Comparison of ENCODE assay signal across 10 cellular contexts in genomic region chr18:71784777-71785176, GRCh38.
DNase-seq lines count a peak whose midpoint lies in the region; ATAC-seq and TF ChIP-seq lines count a peak whose summit lies in the region.
"Had no signal": no experiment of that assay in that cellular context is flagged by ENCODE, and none has a peak within 500 bp of the region (broad histone marks: within the 10 kb centered on the region; RNA-seq: fewer than 3 reads in every experiment).

No MANE protein-coding gene starts in this region.

- ATAC-seq in HG03103 (IDR thresholded peaks at IDR 0.05; ENCODE audit: low read depth, unreplicated experiment) (peak; percentile 90), gastroesophageal sphincter (no peak)

- no peak overlapping the region for H3K4me3 Mint-ChIP-seq in nephron progenitor cell

- no peak overlapping the region for H3K27ac Mint-ChIP-seq in nephron progenitor cell

- H3K27ac ChIP-seq in VCaP, result no peak overlapping the region
- H3K27ac ChIP-seq in gastroesophageal sphincter, result no peak overlapping the region

- no peaks in the 10 kb centered on the region for H3K4me1 ChIP-seq in gastroesophageal sphincter

- H3K9me3 Mint-ChIP-seq in nephron progenitor cell, result no peaks in the 10 kb centered on the region

- 81 to 92% methylated on average over 3 to 4 of the region's 4 CpGs for WGBS in gastroesophageal sphincter (ENCODE audit: low coverage in 1 of 2), 2 donors

- no peaks in the 10 kb centered on the region for H3K27me3 ChIP-seq in gastroesophageal sphincter

- peak; percentile 4 to 31 for DNase-seq in NCI-H524 (lab: John Stamatoyannopoulos, UW)
- no peak for DNase-seq in NCI-H524 treated with DMSO at 0.1 percent for 48 hours (lab: John Stamatoyannopoulos, UW)
- DNase-seq in nephron progenitor cell, result peak; percentile 4
- DNase-seq in mesenteric fat pad (ENCODE audit: low spot score), result no peak
- DNase-seq in posterior cingulate gyrus, result no peak
- DNase-seq: activated gamma-delta T cell; NK-92 treated with Interleukin-12 subunit alpha and Interleukin-12 subunit beta, amount 100 ng/mL, for 24 hours had no signal

- H3K36me3 Mint-ChIP-seq in nephron progenitor cell (ENCODE audit: low read depth), result no peaks in the 10 kb centered on the region

- TF ChIP-seq POLR2A in gastroesophageal sphincter (IDR thresholded peaks at IDR 0.05), result no peak

- H3K27me3 Mint-ChIP-seq in nephron progenitor cell (ENCODE audit: low read depth, poor library complexity), result peaks cover 2% of the 10 kb centered on the region

- no peaks in the 10 kb centered on the region for H3K4me1 Mint-ChIP-seq in nephron progenitor cell

- TF ChIP-seq CTCF in VCaP (conservative IDR thresholded peaks at IDR 0.05) (peak; percentile 75), nephron progenitor cell (IDR thresholded peaks at IDR 0.05) (peak; percentile 40), gastroesophageal sphincter (IDR thresholded peaks at IDR 0.05) (no peak)

- no peak for TF ChIP-seq EP300 in gastroesophageal sphincter (IDR thresholded peaks at IDR 0.05)

- H3K36me3 ChIP-seq in gastroesophageal sphincter, result no peaks in the 10 kb centered on the region

- no peaks in the 10 kb centered on the region for H3K9me3 ChIP-seq in gastroesophageal sphincter

- H3K4me3 ChIP-seq in gastroesophageal sphincter, result no peak overlapping the region

- intact Hi-C loops in posterior cingulate gyrus (cut with DNase I), result no loop called here

Comparison
In these comparisons a context has a peak if more than half of its experiments do, and no peak if none do; other contexts are left out.
1. DNase-seq: peak in NCI-H524 (2 of 2) and nephron progenitor cell (single experiment); none in NCI-H524 treated with DMSO at 0.1 percent for 48 hours (single experiment), mesenteric fat pad (single experiment) and posterior cingulate gyrus (0 of 10).
2. CTCF ChIP-seq: peak in VCaP (single experiment) and nephron progenitor cell (single experiment); none in gastroesophageal sphincter (0 of 4).